ENCODE assay signal across 11 cellular contexts in genomic region chr21:42666023-42666747, GRCh38. TPM values are rescaled to one million over a fixed set of nuclear protein-coding genes. Genes with fewer than 3 reads are reported as not detected.
DNase-seq lines count a peak whose midpoint lies in the region; ATAC-seq and TF ChIP-seq lines count a peak whose summit lies in the region.
"Had no signal": no experiment of that assay in that cellular context is flagged by ENCODE, and none has a peak within 500 bp of the region (broad histone marks: within the 10 kb centered on the region; RNA-seq: fewer than 3 reads in every experiment).

No MANE protein-coding gene starts in this region.

- peak; percentile 55 for ATAC-seq in T-helper 17 cell

- H3K4me3 ChIP-seq in endodermal cell (ENCODE audit: low read length) (no peak overlapping the region), suprapubic skin (no peak overlapping the region)
- H3K4me3 ChIP-seq: BLaER1 treated with 17β-estradiol and CSF1 and Interleukin-3, amounts not matched to agents 10 nM and 100 nM had no signal

- no peaks in the 10 kb centered on the region for H3K36me3 Mint-ChIP-seq in T-helper 17 cell (ENCODE audit: low read depth)
- peaks cover 31% of the 10 kb centered on the region for H3K36me3 Mint-ChIP-seq in endodermal cell (ENCODE audit: low read depth)
- peaks cover 5% of the 10 kb centered on the region; the same call in 1 of the 2 replicates for H3K36me3 Mint-ChIP-seq in HFFc6 (ENCODE audit: low read depth)

- H3K4me1 Mint-ChIP-seq in T-helper 17 cell = peaks cover 7% of the 10 kb centered on the region
- H3K4me1 Mint-ChIP-seq in endodermal cell = peaks cover 25% of the 10 kb centered on the region
- H3K4me1 Mint-ChIP-seq in HFFc6 (ENCODE audit: low read depth) = no peaks in the 10 kb centered on the region

- TF ChIP-seq CTCF in endodermal cell (conservative IDR thresholded peaks at IDR 0.05) = no peak
- TF ChIP-seq CTCF in suprapubic skin (IDR thresholded peaks at IDR 0.05) = no peak
- no peak for TF ChIP-seq CTCF in HFFc6 (IDR thresholded peaks at IDR 0.05)

- peak; percentile 30 for DNase-seq in activated T-cell treated with anti-CD3 and anti-CD28 coated beads for 24 hours (ENCODE audit: low read depth)
- no peak for DNase-seq in activated T-cell treated with anti-CD3 and anti-CD28 coated beads for 4 hours
- DNase-seq in T-helper 17 cell = peak in 1 of 3 donors; percentile 26
- DNase-seq in endodermal cell = peak; percentile 85
- no peak for DNase-seq in suprapubic skin (ENCODE audit: low spot score in 2 of 2)
- DNase-seq in HFFc6 = no peak
- DNase-seq in pons (ENCODE audit: low spot score) = no peak
- no peak for DNase-seq in GM03348 (ENCODE audit: low spot score)
- DNase-seq: NCI-H187, T1000 had no signal

- H3K27ac Mint-ChIP-seq in T-helper 17 cell (no peak overlapping the region), endodermal cell (no peak overlapping the region), HFFc6 (no peak overlapping the region)

- H3K27me3 Mint-ChIP-seq in T-helper 17 cell (no peaks in the 10 kb centered on the region), endodermal cell (ENCODE audit: insufficient read depth) (no peaks in the 10 kb centered on the region), HFFc6 (ENCODE audit: insufficient read depth) (no peaks in the 10 kb centered on the region; the same call in 1 of the 2 replicates)

- H3K9me3 ChIP-seq in T-helper 17 cell (ENCODE audit: control insufficient read depth, low read length, poor library complexity, severe bottlenecking) = no peaks in the 10 kb centered on the region
- H3K9me3 ChIP-seq in endodermal cell (ENCODE audit: control insufficient read depth, low read length) = no peaks in the 10 kb centered on the region
- no peaks in the 10 kb centered on the region for H3K9me3 ChIP-seq in suprapubic skin

- H3K27ac ChIP-seq in endodermal cell (ENCODE audit: low read depth, low read length) = no peak overlapping the region
- H3K27ac ChIP-seq in suprapubic skin = peak overlapping the region; percentile 23
- H3K27ac ChIP-seq: BLaER1 treated with 17β-estradiol and CSF1 and Interleukin-3, amounts not matched to agents 10 nM and 100 nM had no signal

- H3K9me3 Mint-ChIP-seq in endodermal cell (peaks cover 2% of the 10 kb centered on the region), HFFc6 (peaks cover 23% of the 10 kb centered on the region)

- H3K27me3 ChIP-seq in endodermal cell (ENCODE audit: control insufficient read depth, insufficient read depth, low read length, poor library complexity, severe bottlenecking) (no peaks in the 10 kb centered on the region), suprapubic skin (no peaks in the 10 kb centered on the region)

- TF ChIP-seq EP300 in suprapubic skin (IDR thresholded peaks at IDR 0.05) = no peak

- WGBS in endodermal cell (ENCODE audit: insufficient coverage in 1 of 2, insufficient read length in 1 of 2), 2 experiments = 90 to 92% methylated on average over 26 to 30 of the region's 30 CpGs
- 78% methylated on average over 28 of the region's 30 CpGs for WGBS in suprapubic skin

- no peak overlapping the region for H3K9ac ChIP-seq in endodermal cell (ENCODE audit: extremely low read depth, low read length, poor library complexity, severe bottlenecking)
- H3K9ac ChIP-seq: BLaER1 treated with 17β-estradiol and CSF1 and Interleukin-3, amounts not matched to agents 10 nM and 100 nM had no signal

- H3K4me1 ChIP-seq in endodermal cell (ENCODE audit: control insufficient read depth, insufficient read depth, low read length) (peaks cover 11% of the 10 kb centered on the region), suprapubic skin (no peaks in the 10 kb centered on the region)

- TF ChIP-seq POLR2A in suprapubic skin (IDR thresholded peaks at IDR 0.05) = no peak

- H3K4me3 Mint-ChIP-seq in T-helper 17 cell = no peak overlapping the region
- no peak overlapping the region for H3K4me3 Mint-ChIP-seq in endodermal cell
- no peak overlapping the region for H3K4me3 Mint-ChIP-seq in HFFc6

- H3K36me3 ChIP-seq in endodermal cell (ENCODE audit: control insufficient read depth, insufficient read depth, low read length) (peaks cover 48% of the 10 kb centered on the region), suprapubic skin (no peaks in the 10 kb centered on the region)
- H3K36me3 ChIP-seq: BLaER1 treated with 17β-estradiol and CSF1 and Interleukin-3, amounts not matched to agents 10 nM and 100 nM had no signal

RNA-seq across cellular contexts. Expression of gene PDE9A, which starts 12.8 kb away (rescaled TPM):
- 1 to 10 TPM; 4.9 to 6.6 TPM for total RNA-seq in T-helper 17 cell
- total RNA-seq in endodermal cell = 10 to 100 TPM; 45.9 to 62.4 TPM
- 36.5 TPM for polyA plus RNA-seq in endodermal cell (2013, experiment 1 of 2)
- 34.3 TPM for polyA plus RNA-seq in endodermal cell (2013, experiment 2 of 2)
- total RNA-seq in suprapubic skin = 10 to 100 TPM in 1 of 4 donors, 1 to 10 TPM in 3; 4.5 to 12.0 (median 7.1) TPM
- not detected for total RNA-seq in HFFc6 (2021; fragmentation: NEBNext Ultra II Directional; extraction: Animal tissue kit (Norgen Biotek cat#: 25700))

Comparison
In these comparisons a context has a peak if more than half of its experiments do, and no peak if none do; other contexts are left out.
1. DNase-seq: peak in activated T-cell treated with anti-CD3 and anti-CD28 coated beads for 24 hours (single experiment) and endodermal cell (single experiment); none in activated T-cell treated with anti-CD3 and anti-CD28 coated beads for 4 hours (single experiment), suprapubic skin (0 of 2), HFFc6 (single experiment), pons (single experiment) and GM03348 (single experiment).
2. RNA of gene PDE9A, which starts 12.8 kb away (total RNA-seq): 45.9 to 62.4 TPM in endodermal cell, 4.5 to 12.0 TPM in suprapubic skin and 4.9 to 6.6 TPM in T-helper 17 cell; not detected in HFFc6; every median in the first group is over 4 times any median in the second.